ENCODE assay signal across 9 cellular contexts in the genomic region with DNA sequence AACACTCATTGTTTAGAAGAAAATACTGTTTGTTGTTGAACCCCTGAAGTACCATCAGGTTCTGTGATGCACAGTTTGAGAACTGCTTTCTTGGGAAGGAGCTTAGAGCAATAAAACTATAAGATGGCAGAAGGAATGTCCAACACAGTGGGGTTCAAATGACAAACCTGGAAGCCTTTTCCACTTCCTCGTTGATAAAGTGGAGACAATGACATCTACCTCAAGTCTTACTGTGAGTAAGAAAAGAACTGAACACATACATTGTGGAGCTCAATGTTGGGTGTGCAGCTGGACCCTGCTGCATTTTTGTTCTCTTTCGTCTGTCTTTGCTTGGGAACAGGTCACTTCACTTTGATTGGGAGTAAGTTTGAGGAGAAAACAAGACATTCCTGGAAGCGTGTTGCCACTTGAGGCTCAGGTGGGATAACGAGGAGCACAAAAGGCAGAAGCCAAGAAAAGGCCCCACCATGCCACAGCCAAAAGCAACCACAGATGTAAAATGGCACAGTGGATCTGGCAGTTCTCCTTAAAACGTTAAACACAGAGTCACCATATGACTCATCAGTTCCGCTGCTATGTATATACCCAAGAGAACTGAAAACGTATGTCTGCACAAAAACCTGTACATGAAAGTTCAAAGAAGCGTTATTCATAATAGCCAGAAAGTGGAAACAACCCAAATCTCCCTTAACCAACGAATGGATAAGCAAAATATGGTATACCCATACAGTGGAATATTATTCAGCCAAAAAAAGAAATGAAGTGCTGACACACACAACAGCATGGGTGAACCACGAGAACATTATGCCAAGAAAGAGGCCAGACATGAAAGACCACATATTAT. TPM values are rescaled to one million over a fixed set of nuclear protein-coding genes. Genes with fewer than 3 reads are reported as not detected.
DNase-seq lines count a peak whose midpoint lies in the region; ATAC-seq and TF ChIP-seq lines count a peak whose summit lies in the region.
"Had no signal": no experiment of that assay in that cellular context is flagged by ENCODE, and none has a peak within 500 bp of the region (broad histone marks: within the 10 kb centered on the region; RNA-seq: fewer than 3 reads in every experiment).

No MANE protein-coding gene starts in this region.

- H3K4me3 ChIP-seq in spleen = no peak overlapping the region
- H3K4me3 ChIP-seq: BLaER1 had no signal

- CTCF ChIA-PET in T-cell (lab: Charles Lee) = interaction anchor here in 1 of 2 donors (0.6 to 0.7 kb wide), 2 partner anchors 165 to 625 kb away, joined by 3 to 6 read pairs; no protein-coding TSS in a partner anchor

- POLR2A ChIA-PET in T-cell (lab: Charles Lee) = no interaction called here

- H3K27ac ChIP-seq in spleen = peak overlapping the region in 3 of 8 donors; percentile 26 to 38 (median 36)
- H3K27ac ChIP-seq: BLaER1 had no signal

- DNase-seq in activated effector memory CD4-positive, alpha-beta T cell treated with anti-CD3 and anti-CD28 coated beads, Interleukin-2, amount 50 U/mL, for 16 hours = peak; percentile 72
- DNase-seq in activated effector memory CD4-positive, alpha-beta T cell treated with Interleukin-2 at 50 U/mL for 16 hours = no peak
- DNase-seq in T-cell (no peak), germinal center (ENCODE audit: low spot score) (no peak), NK-92 (lab: John Stamatoyannopoulos, UW; ENCODE audit: unreplicated experiment) (no peak), spleen (no peak)
- DNase-seq in stimulated activated effector memory CD8-positive, alpha-beta T cell treated with anti-CD3 and anti-CD28 coated beads, Interleukin-12 subunit alpha, Interleukin-12 subunit beta, amount 100 ng/mL, for 72 hours (ENCODE audit: low spot score in 2 of 2) = peak in 1 of 2 donors; percentile 78

- H3K27me3 ChIP-seq in spleen (replicated peaks in 1 of 7) = no peaks in the 10 kb centered on the region
- H3K27me3 ChIP-seq: BLaER1 had no signal

- intact Hi-C loops in spleen (cut with DNase I; ENCODE audit: low total_unique reads) = no loop called here

- no peak for TF ChIP-seq POLR2A in spleen (IDR thresholded peaks at IDR 0.05)

- H3K9me3 ChIP-seq in spleen = no peaks in the 10 kb centered on the region

- peak overlapping the region; percentile 23 to 29 for H3K27ac Mint-ChIP-seq in T-cell
- H3K27ac Mint-ChIP-seq in stimulated activated effector memory CD8-positive, alpha-beta T cell treated with anti-CD3 and anti-CD28 coated beads, Interleukin-12 subunit alpha, Interleukin-12 subunit beta, amount 100 ng/mL, for 72 hours = peak overlapping the region; percentile 84

- peaks cover 0 to 43% (median 24%) of the 10 kb centered on the region in 6 donors for H3K4me1 ChIP-seq in spleen

- peak; percentile 65 for ATAC-seq in HG03039 (IDR thresholded peaks at IDR 0.05; ENCODE audit: unreplicated experiment)
- ATAC-seq in T-cell (replicated peaks in 1 of 4) = peak in 2 of 4 experiments; percentile 60 to 64
- ATAC-seq in stimulated activated effector memory CD8-positive, alpha-beta T cell treated with anti-CD3 and anti-CD28 coated beads, Interleukin-12 subunit alpha, Interleukin-12 subunit beta, amount 100 ng/mL, for 72 hours = peak; percentile 92

- H3K27me3 Mint-ChIP-seq in T-cell = no peaks in the 10 kb centered on the region

- H3K9me3 Mint-ChIP-seq in T-cell = no peaks in the 10 kb centered on the region
- no peaks in the 10 kb centered on the region for H3K9me3 Mint-ChIP-seq in stimulated activated effector memory CD8-positive, alpha-beta T cell treated with anti-CD3 and anti-CD28 coated beads, Interleukin-12 subunit alpha, Interleukin-12 subunit beta, amount 100 ng/mL, for 72 hours

- H3K36me3 Mint-ChIP-seq in T-cell = peaks cover 10% of the 10 kb centered on the region
- H3K36me3 Mint-ChIP-seq in stimulated activated effector memory CD8-positive, alpha-beta T cell treated with anti-CD3 and anti-CD28 coated beads, Interleukin-12 subunit alpha, Interleukin-12 subunit beta, amount 100 ng/mL, for 72 hours = peaks cover 16% of the 10 kb centered on the region

- H3K4me1 Mint-ChIP-seq in T-cell = peaks cover 26 to 38% (median 36%) of the 10 kb centered on the region in 3 donors
- peaks cover 55% of the 10 kb centered on the region for H3K4me1 Mint-ChIP-seq in stimulated activated effector memory CD8-positive, alpha-beta T cell treated with anti-CD3 and anti-CD28 coated beads, Interleukin-12 subunit alpha, Interleukin-12 subunit beta, amount 100 ng/mL, for 72 hours

- H3K4me3 Mint-ChIP-seq in T-cell = no peak overlapping the region
- H3K4me3 Mint-ChIP-seq in stimulated activated effector memory CD8-positive, alpha-beta T cell treated with anti-CD3 and anti-CD28 coated beads, Interleukin-12 subunit alpha, Interleukin-12 subunit beta, amount 100 ng/mL, for 72 hours = peak overlapping the region; percentile 39

- WGBS in spleen, 5 donors = 52 to 74% (median 60%) methylated on average over 10 of the region's 10 CpGs

- H3K36me3 ChIP-seq in spleen = no peaks in the 10 kb centered on the region
- H3K36me3 ChIP-seq: BLaER1 had no signal

- no peak for TF ChIP-seq CTCF in spleen (IDR thresholded peaks at IDR 0.05 in 8 of 11, conservative IDR thresholded peaks at IDR 0.05 in 3 of 11)

RNA-seq across cellular contexts. Expression of a gene that starts 42.9 kb away (rescaled TPM):
- total RNA-seq in T-cell = 100 to 1,000 TPM; 178 to 339 (median 203) TPM
- 100 to 1,000 TPM; 166 to 262 (median 199) TPM for total RNA-seq in spleen
- polyA plus RNA-seq in spleen = 100 to 1,000 TPM; 157 to 252 (median 231) TPM
